In the genomic region with DNA sequence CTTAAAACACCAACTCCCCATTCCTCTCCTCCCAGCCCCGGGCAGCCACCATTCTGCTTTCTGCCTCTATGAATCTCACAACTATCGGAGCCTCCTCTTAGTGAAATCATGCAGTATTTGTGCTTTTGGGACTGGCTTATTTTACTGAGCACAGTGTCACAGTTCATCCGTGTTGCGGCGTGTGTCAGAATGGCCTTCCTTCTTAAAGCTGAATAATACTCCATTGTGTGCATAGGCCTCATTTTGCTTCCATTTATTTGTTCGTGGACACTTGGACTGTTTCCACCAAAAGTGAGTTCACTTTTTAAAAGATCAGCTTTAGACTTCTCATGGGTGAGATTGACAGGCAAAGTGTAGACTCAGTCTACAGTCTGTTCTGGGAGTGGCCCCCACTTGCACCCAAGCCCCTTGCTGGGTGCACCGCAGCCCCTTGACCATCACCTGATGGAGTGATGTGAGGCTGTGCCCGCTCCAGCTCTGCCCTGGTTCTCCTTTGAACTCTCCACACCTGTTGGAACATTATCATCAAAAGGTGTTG, we compare ENCODE assay signal across 22 cellular contexts.
DNase-seq lines count a peak whose midpoint lies in the region; ATAC-seq and TF ChIP-seq lines count a peak whose summit lies in the region.
"Had no signal": no experiment of that assay in that cellular context is flagged by ENCODE, and none has a peak within 500 bp of the region (broad histone marks: within the 10 kb centered on the region; RNA-seq: fewer than 3 reads in every experiment).

No MANE protein-coding gene starts in this region.

- H3K9me3 Mint-ChIP-seq in T-helper 1 cell treated with Interleukin-12 subunit alpha and Interleukin-12 subunit beta and Interleukin-4 antibody, amounts not matched to agents 30 μg/mL and 1 μg/mL, for 36 hours: no peaks in the 10 kb centered on the region
- H3K9me3 Mint-ChIP-seq: central memory CD8-positive, alpha-beta T cell; natural killer cell treated with Interleukin-12 subunit alpha and Interleukin-12 subunit beta and Interleukin-15 and Interleukin-18, amount 100 ng/mL, for 72 hours; type B pancreatic cell had no signal

- TF ChIP-seq CTCF in OCI-LY3 (IDR thresholded peaks at IDR 0.05; ENCODE audit: low read depth, low read length): no peak

- H3K9me3 ChIP-seq in OCI-LY3 (ENCODE audit: insufficient read depth, low read length): no peaks in the 10 kb centered on the region
- H3K9me3 ChIP-seq: BE2C, pancreas had no signal

- H3K27ac ChIP-seq in OCI-LY3 (ENCODE audit: low read length) (peak overlapping the region; percentile 41; the same call in 1 of the 2 replicates), substantia nigra (ENCODE audit: low read depth, low read length, poor library complexity, severe bottlenecking) (peak overlapping the region; percentile 27)
- H3K27ac ChIP-seq: 22Rv1 had no signal

- no peaks in the 10 kb centered on the region for H3K27me3 ChIP-seq in OCI-LY3 (ENCODE audit: low read depth, low read length)
- H3K27me3 ChIP-seq: BE2C, pancreas had no signal

- peaks cover 31% of the 10 kb centered on the region for H3K4me1 ChIP-seq in OCI-LY3 (ENCODE audit: low read length)
- H3K4me1 ChIP-seq: BE2C had no signal

- peaks cover 93% of the 10 kb centered on the region for H4K20me1 ChIP-seq in OCI-LY3 (ENCODE audit: insufficient read depth, low read length)

- H2AFZ ChIP-seq in OCI-LY3 (ENCODE audit: low read depth, low read length): no peak overlapping the region

- peak overlapping the region; percentile 27; the same call in 1 of the 2 replicates for H3K4me3 ChIP-seq in OCI-LY3 (ENCODE audit: low read length)
- H3K4me3 ChIP-seq: pancreas had no signal

- peaks cover 16% of the 10 kb centered on the region for H3K36me3 Mint-ChIP-seq in T-helper 1 cell treated with Interleukin-12 subunit alpha and Interleukin-12 subunit beta and Interleukin-4 antibody, amounts not matched to agents 30 μg/mL and 1 μg/mL, for 36 hours (ENCODE audit: low read depth)
- H3K36me3 Mint-ChIP-seq: natural killer cell treated with Interleukin-12 subunit alpha and Interleukin-12 subunit beta and Interleukin-15 and Interleukin-18, amount 100 ng/mL, for 72 hours had no signal

- no peak for DNase-seq in T-helper 1 cell
- DNase-seq in substantia nigra (lab: John Stamatoyannopoulos, UW): no peak
- no peak for DNase-seq in NCI-H2107 treated with DMSO at 0.1 percent for 48 hours (lab: John Stamatoyannopoulos, UW; ENCODE audit: unreplicated experiment)
- DNase-seq: activated CD4-positive, alpha-beta T cell treated with anti-CD3 and anti-CD28 coated beads, Interleukin-2, amount 50 U/mL, for 1 hour; amniotic stem cell; BE2C; left colon; NCI-H1105; NCI-H526; OCI-M1; SHP77 treated with DMSO at 0.1 percent for 48 hours; stimulated activated naive CD4-positive, alpha-beta T cell treated with Interleukin-2 at 50 U/mL for 16 hours had no signal

- H3K79me2 ChIP-seq in OCI-LY3 (ENCODE audit: low read length): peaks cover 90% of the 10 kb centered on the region

- H3K4me3 Mint-ChIP-seq in T-helper 1 cell treated with Interleukin-12 subunit alpha and Interleukin-12 subunit beta and Interleukin-4 antibody, amounts not matched to agents 30 μg/mL and 1 μg/mL, for 36 hours: no peak overlapping the region
- H3K4me3 Mint-ChIP-seq: central memory CD8-positive, alpha-beta T cell; natural killer cell treated with Interleukin-12 subunit alpha and Interleukin-12 subunit beta and Interleukin-15 and Interleukin-18, amount 100 ng/mL, for 72 hours; type B pancreatic cell had no signal

- peak overlapping the region; percentile 69 for H3K4me2 ChIP-seq in OCI-LY3 (ENCODE audit: low read length)

- ATAC-seq in HG02943 (IDR thresholded peaks at IDR 0.05; ENCODE audit: low read depth, unreplicated experiment): peak; percentile 8
- no peak for ATAC-seq in GM21515 (IDR thresholded peaks at IDR 0.05; ENCODE audit: unreplicated experiment)
- no peak for ATAC-seq in GM18858 (IDR thresholded peaks at IDR 0.05; ENCODE audit: unreplicated experiment)

- H3K9ac ChIP-seq in OCI-LY3 (ENCODE audit: low read length): no peak overlapping the region

- H3K27me3 Mint-ChIP-seq in T-helper 1 cell treated with Interleukin-12 subunit alpha and Interleukin-12 subunit beta and Interleukin-4 antibody, amounts not matched to agents 30 μg/mL and 1 μg/mL, for 36 hours (ENCODE audit: low read depth): no peaks in the 10 kb centered on the region
- H3K27me3 Mint-ChIP-seq: central memory CD8-positive, alpha-beta T cell; natural killer cell treated with Interleukin-12 subunit alpha and Interleukin-12 subunit beta and Interleukin-15 and Interleukin-18, amount 100 ng/mL, for 72 hours; type B pancreatic cell had no signal

- H3K27ac Mint-ChIP-seq in T-helper 1 cell treated with Interleukin-12 subunit alpha and Interleukin-12 subunit beta and Interleukin-4 antibody, amounts not matched to agents 30 μg/mL and 1 μg/mL, for 36 hours: peak overlapping the region; percentile 47
- H3K27ac Mint-ChIP-seq: natural killer cell treated with Interleukin-12 subunit alpha and Interleukin-12 subunit beta and Interleukin-15 and Interleukin-18, amount 100 ng/mL, for 72 hours; type B pancreatic cell had no signal

- peaks cover 5% of the 10 kb centered on the region for H3K4me1 Mint-ChIP-seq in T-helper 1 cell treated with Interleukin-12 subunit alpha and Interleukin-12 subunit beta and Interleukin-4 antibody, amounts not matched to agents 30 μg/mL and 1 μg/mL, for 36 hours (ENCODE audit: low read depth)
- H3K4me1 Mint-ChIP-seq: central memory CD8-positive, alpha-beta T cell had no signal

- peaks cover 69% of the 10 kb centered on the region for H3K36me3 ChIP-seq in OCI-LY3 (replicated peaks; ENCODE audit: low read depth, low read length)
- H3K36me3 ChIP-seq: BE2C, pancreas had no signal
